Comparison of ENCODE assay signal across 10 cellular contexts in the genomic region with DNA sequence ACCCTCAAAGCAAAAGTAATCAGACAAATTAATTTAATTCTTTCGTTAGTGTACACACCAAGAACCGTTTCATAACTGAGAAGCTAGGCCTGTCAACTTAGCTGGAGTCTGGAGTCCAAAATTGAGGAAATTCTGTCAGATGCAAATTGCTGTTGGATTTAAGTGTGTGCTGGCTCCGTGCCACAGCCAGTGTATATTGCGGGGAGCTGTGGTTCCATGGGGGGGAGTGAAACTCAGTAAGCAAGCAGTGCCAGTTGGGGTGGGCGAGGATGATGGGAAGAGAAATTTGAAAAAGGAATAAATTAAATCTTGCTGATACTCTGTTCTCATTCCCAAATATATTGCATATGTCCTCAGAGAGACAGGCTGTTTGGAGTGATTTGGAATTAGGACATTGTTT. TPM values are rescaled to one million over a fixed set of nuclear protein-coding genes. Genes with fewer than 3 reads are reported as not detected.
DNase-seq lines count a peak whose midpoint lies in the region; ATAC-seq and TF ChIP-seq lines count a peak whose summit lies in the region.
"Had no signal": no experiment of that assay in that cellular context is flagged by ENCODE, and none has a peak within 500 bp of the region (broad histone marks: within the 10 kb centered on the region; RNA-seq: fewer than 3 reads in every experiment).

No MANE protein-coding gene starts in this region.

- H3K9me3 Mint-ChIP-seq in activated naive CD4-positive, alpha-beta T cell treated with anti-CD3 and anti-CD28 coated beads, Interleukin-2, amount 10 ng/mL, durations not matched to agents 7 days and 5 days, result no peaks in the 10 kb centered on the region
- no peaks in the 10 kb centered on the region for H3K9me3 Mint-ChIP-seq in endothelial cell (ENCODE audit: unreplicated experiment)
- H3K9me3 Mint-ChIP-seq in stimulated activated naive CD8-positive, alpha-beta T cell treated with anti-CD3 and anti-CD28 coated beads, Interleukin-15, amount 100 ng/mL, for 72 hours, result no peaks in the 10 kb centered on the region

- H3K27me3 Mint-ChIP-seq in activated naive CD4-positive, alpha-beta T cell treated with anti-CD3 and anti-CD28 coated beads, Interleukin-2, amount 10 ng/mL, durations not matched to agents 7 days and 5 days, result peaks cover 5% of the 10 kb centered on the region
- peaks cover 16% of the 10 kb centered on the region for H3K27me3 Mint-ChIP-seq in endothelial cell (ENCODE audit: unreplicated experiment)
- no peaks in the 10 kb centered on the region for H3K27me3 Mint-ChIP-seq in stimulated activated naive CD8-positive, alpha-beta T cell treated with anti-CD3 and anti-CD28 coated beads, Interleukin-15, amount 100 ng/mL, for 72 hours

- H3K9me3 ChIP-seq in RWPE2 (ENCODE audit: severe bottlenecking), result no peaks in the 10 kb centered on the region

- peak overlapping the region; percentile 90 for H3K27ac Mint-ChIP-seq in activated naive CD4-positive, alpha-beta T cell treated with anti-CD3 and anti-CD28 coated beads, Interleukin-2, amount 10 ng/mL, durations not matched to agents 7 days and 5 days
- H3K27ac Mint-ChIP-seq in endothelial cell (ENCODE audit: unreplicated experiment), result no peak overlapping the region
- peak overlapping the region in 1 of 2 donors; percentile 83 for H3K27ac Mint-ChIP-seq in stimulated activated naive CD8-positive, alpha-beta T cell treated with anti-CD3 and anti-CD28 coated beads, Interleukin-15, amount 100 ng/mL, for 72 hours

- H3K36me3 ChIP-seq in RWPE2 (ENCODE audit: low read depth), result peaks cover 81% of the 10 kb centered on the region

- TF ChIP-seq CTCF in RWPE2 (IDR thresholded peaks at IDR 0.05; ENCODE audit: poor library complexity, severe bottlenecking), result no peak
- no peak for TF ChIP-seq CTCF in endothelial cell (IDR thresholded peaks at IDR 0.05; ENCODE audit: unreplicated experiment)

- H3K36me3 Mint-ChIP-seq in activated naive CD4-positive, alpha-beta T cell treated with anti-CD3 and anti-CD28 coated beads, Interleukin-2, amount 10 ng/mL, durations not matched to agents 7 days and 5 days, result peaks cover 79% of the 10 kb centered on the region
- peaks cover 46% of the 10 kb centered on the region for H3K36me3 Mint-ChIP-seq in endothelial cell (ENCODE audit: low read depth, unreplicated experiment)

- H3K4me1 Mint-ChIP-seq in activated naive CD4-positive, alpha-beta T cell treated with anti-CD3 and anti-CD28 coated beads, Interleukin-2, amount 10 ng/mL, durations not matched to agents 7 days and 5 days, result peaks cover 79% of the 10 kb centered on the region
- H3K4me1 Mint-ChIP-seq in endothelial cell (ENCODE audit: unreplicated experiment), result peaks cover 57% of the 10 kb centered on the region
- H3K4me1 Mint-ChIP-seq in stimulated activated naive CD8-positive, alpha-beta T cell treated with anti-CD3 and anti-CD28 coated beads, Interleukin-15, amount 100 ng/mL, for 72 hours, result peaks cover 71% of the 10 kb centered on the region

- DNase-seq in activated naive CD4-positive, alpha-beta T cell treated with anti-CD3 and anti-CD28 coated beads, Interleukin-2, amount 10 ng/mL, durations not matched to agents 7 days and 5 days, result no peak
- DNase-seq in activated naive CD4-positive, alpha-beta T cell treated with Interleukin-2 at 50 U/mL for 16 hours, result no peak
- DNase-seq in RWPE2 (ENCODE audit: low spot score), result no peak
- no peak for DNase-seq in endothelial cell (ENCODE audit: low spot score)
- DNase-seq in stimulated activated naive CD8-positive, alpha-beta T cell treated with anti-CD3 and anti-CD28 coated beads, Interleukin-15, amount 100 ng/mL, for 72 hours, result no peak
- no peak for DNase-seq in NCI-H524 (lab: John Stamatoyannopoulos, UW)
- no peak for DNase-seq in NCI-H69 (lab: John Stamatoyannopoulos, UW)
- no peak for DNase-seq in stimulated activated CD4-positive, alpha-beta T cell treated with anti-CD3 and anti-CD28 coated beads, Interleukin-1b, Interleukin-23, amount 100 ng/mL, for 48 hours
- DNase-seq: C1 segment of cervical spinal cord, dermis blood vessel endothelial cell had no signal

- no peak overlapping the region for H3K4me3 ChIP-seq in RWPE2 (ENCODE audit: severe bottlenecking)

- CTCF ChIA-PET in activated naive CD4-positive, alpha-beta T cell treated with anti-CD3 and anti-CD28 coated beads, Interleukin-2, amount 10 ng/mL, durations not matched to agents 7 days and 5 days (lab: Charles Lee), result interaction anchor here (1.1 to 3.2 kb wide), 5 partner anchors 9 to 35 kb away, joined by 3 to 23 read pairs (median 4); no protein-coding TSS in a partner anchor

- ATAC-seq in RWPE2 (ENCODE audit: low read depth), result no peak
- no peak for ATAC-seq in stimulated activated naive CD8-positive, alpha-beta T cell treated with anti-CD3 and anti-CD28 coated beads, Interleukin-15, amount 100 ng/mL, for 72 hours

- H3K27me3 ChIP-seq in RWPE2 (ENCODE audit: insufficient read depth, poor library complexity, severe bottlenecking), result no peaks in the 10 kb centered on the region

- peak overlapping the region; percentile 99 for H3K4me3 Mint-ChIP-seq in activated naive CD4-positive, alpha-beta T cell treated with anti-CD3 and anti-CD28 coated beads, Interleukin-2, amount 10 ng/mL, durations not matched to agents 7 days and 5 days
- H3K4me3 Mint-ChIP-seq in endothelial cell (ENCODE audit: unreplicated experiment), result peak overlapping the region; percentile 73
- H3K4me3 Mint-ChIP-seq in stimulated activated naive CD8-positive, alpha-beta T cell treated with anti-CD3 and anti-CD28 coated beads, Interleukin-15, amount 100 ng/mL, for 72 hours, result peak overlapping the region; percentile 90 to 94

- H3K4me1 ChIP-seq in RWPE2 (ENCODE audit: insufficient read depth, poor library complexity, severe bottlenecking), result peaks cover 45% of the 10 kb centered on the region

- H3K27ac ChIP-seq in RWPE2 (ENCODE audit: poor library complexity, severe bottlenecking), result peak overlapping the region; percentile 90

RNA-seq across cellular contexts. Expression of a gene that starts 4.0 kb away (rescaled TPM):
- 468 TPM for total RNA-seq in endothelial cell (ENCODE audit: unreplicated experiment)

RNA-seq across cellular contexts. Expression of a gene that starts 39.8 kb away (rescaled TPM):
- total RNA-seq in endothelial cell (ENCODE audit: unreplicated experiment), result 0.77 TPM
- total RNA-seq: dermis blood vessel endothelial cell had no signal

RNA-seq across cellular contexts. Expression of a gene that starts 48.9 kb away (rescaled TPM):
- total RNA-seq in endothelial cell (ENCODE audit: unreplicated experiment), result 67.6 TPM

RNA-seq across cellular contexts. Expression of a gene that starts 49.3 kb away (rescaled TPM):
- 31.7 TPM for total RNA-seq in endothelial cell (ENCODE audit: unreplicated experiment)

RNA-seq across cellular contexts. Expression of a gene that starts 54.3 kb away (rescaled TPM):
- not detected for total RNA-seq in endothelial cell (ENCODE audit: unreplicated experiment)
- total RNA-seq: dermis blood vessel endothelial cell had no signal
